7 cellular contexts compared by ENCODE assay signal in genomic region chr6:166999145-166999844, GRCh38.
DNase-seq lines count a peak whose midpoint lies in the region; ATAC-seq and TF ChIP-seq lines count a peak whose summit lies in the region.

Gene CEP43, plus strand, starts transcription at chr6:166999397. Its CDS starts 16 bp downstream, at chr6:166999413.

- no peaks in the 10 kb centered on the region for H3K36me3 ChIP-seq in brain microvascular endothelial cell (replicated peaks)

- H3K27ac ChIP-seq in brain microvascular endothelial cell: peak within 1 kb of the TSS; percentile 47

- peak; percentile 83 for DNase-seq in NCI-H2107 treated with DMSO at 0.1 percent for 48 hours (lab: John Stamatoyannopoulos, UW; ENCODE audit: unreplicated experiment)
- peak; percentile 99 for DNase-seq in UCSD-AML1 (lab: John Stamatoyannopoulos, UW; ENCODE audit: unreplicated experiment)
- DNase-seq in brain microvascular endothelial cell: peak; percentile 90
- DNase-seq in skeletal muscle cell (ENCODE audit: low read depth): peak; percentile 80

- in situ Hi-C loops in brain microvascular endothelial cell (cut with HindIII; ENCODE audit: low pct_ligation_motif_present, low sequenced_read_pairs): no loop called here

- peak within 1 kb of the TSS; percentile 80 for H3K4me3 ChIP-seq in brain microvascular endothelial cell (ENCODE audit: low read depth, low read length)
- peak within 1 kb of the TSS; percentile 91 for H3K4me3 ChIP-seq in iPS-11a (ENCODE audit: low read depth, low read length)
- H3K4me3 ChIP-seq in skeletal muscle cell (ENCODE audit: low read depth, low read length): peak within 1 kb of the TSS; percentile 98

- TF ChIP-seq CTCF in brain microvascular endothelial cell (IDR thresholded peaks at IDR 0.05; ENCODE audit: low read depth, low read length, missing control alignments): no peak

- ATAC-seq in GM18520 (IDR thresholded peaks at IDR 0.05; ENCODE audit: unreplicated experiment) (peak; percentile 87), HG03064 (IDR thresholded peaks at IDR 0.05; ENCODE audit: low read depth, unreplicated experiment) (peak; percentile 82)

- H3K27me3 ChIP-seq in brain microvascular endothelial cell (replicated peaks): no peaks in the 10 kb centered on the region

Comparison
In these comparisons a context has a peak if more than half of its experiments do, and no peak if none do; other contexts are left out.
1. Peak in every context shown above with its lines: DNase-seq, ATAC-seq, H3K4me3 ChIP-seq and H3K27ac ChIP-seq.